ENCODE assay signal across 8 cellular contexts in genomic region chr10:91163269-91163708, GRCh38. TPM values are rescaled to one million over a fixed set of nuclear protein-coding genes. Genes with fewer than 3 reads are reported as not detected.
DNase-seq lines count a peak whose midpoint lies in the region; ATAC-seq and TF ChIP-seq lines count a peak whose summit lies in the region.

No MANE protein-coding gene starts in this region.

- DNase-seq in Caco-2: peak; percentile 43 to 50
- DNase-seq in amniotic epithelial cell (ENCODE audit: low read depth): peak; percentile 33
- no peak for DNase-seq in right atrium auricular region (ENCODE audit: low spot score)
- DNase-seq in putamen (ENCODE audit: low spot score): peak; percentile 72
- DNase-seq in uterus: peak; percentile 45 to 63

- no peaks in the 10 kb centered on the region for H3F3A ChIP-seq in SU-DHL-6 (ENCODE audit: insufficient read depth)

- H3K27me3 ChIP-seq in Caco-2 (replicated peaks; ENCODE audit: control insufficient read depth, insufficient read depth, low read length): peaks cover 10% of the 10 kb centered on the region
- no peaks in the 10 kb centered on the region for H3K27me3 ChIP-seq in SU-DHL-6 (ENCODE audit: low read length)
- H3K27me3 ChIP-seq in right atrium auricular region: no peaks in the 10 kb centered on the region
- no peaks in the 10 kb centered on the region for H3K27me3 ChIP-seq in uterus

- H3K36me3 ChIP-seq in Caco-2 (ENCODE audit: control insufficient read depth, insufficient read depth, low read length) (no peaks in the 10 kb centered on the region), SU-DHL-6 (ENCODE audit: low read length) (no peaks in the 10 kb centered on the region), right atrium auricular region (no peaks in the 10 kb centered on the region), uterus (no peaks in the 10 kb centered on the region)

- ATAC-seq in GM19438 (IDR thresholded peaks at IDR 0.05; ENCODE audit: low read depth, unreplicated experiment) (peak; percentile 50), HG03565 (IDR thresholded peaks at IDR 0.05; ENCODE audit: unreplicated experiment) (peak; percentile 42)

- TF ChIP-seq CTCF in Caco-2 (IDR thresholded peaks at IDR 0.05; ENCODE audit: insufficient read depth in 1 of 2, low read depth in 1 of 2, low read length in 1 of 2, severe bottlenecking in 1 of 2, unreplicated experiment in 1 of 2) (no peak), SU-DHL-6 (IDR thresholded peaks at IDR 0.05; ENCODE audit: insufficient read depth, low read length, poor library complexity, severe bottlenecking) (no peak), right atrium auricular region (IDR thresholded peaks at IDR 0.05) (no peak), uterus (IDR thresholded peaks at IDR 0.05) (no peak)

- no peaks in the 10 kb centered on the region for H4K20me1 ChIP-seq in SU-DHL-6 (ENCODE audit: low read depth, low read length)

- H3K36me3 Mint-ChIP-seq in Caco-2 (ENCODE audit: insufficient read depth, unreplicated experiment): no peaks in the 10 kb centered on the region

- H3K4me3 Mint-ChIP-seq in Caco-2 (ENCODE audit: unreplicated experiment): peak overlapping the region; percentile 70

- H3K27ac Mint-ChIP-seq in Caco-2 (ENCODE audit: unreplicated experiment): no peak overlapping the region

- peak overlapping the region; percentile 71 for H3K4me2 ChIP-seq in SU-DHL-6 (ENCODE audit: low read depth, low read length, poor library complexity, severe bottlenecking)

- peak overlapping the region; percentile 70 for H3K4me3 ChIP-seq in Caco-2 (ENCODE audit: low read depth, low read length)
- peak overlapping the region; percentile 68 for H3K4me3 ChIP-seq in SU-DHL-6 (ENCODE audit: insufficient read depth, low read length, poor library complexity, severe bottlenecking)
- peak overlapping the region; percentile 75 to 91 for H3K4me3 ChIP-seq in right atrium auricular region
- peak overlapping the region; percentile 43 to 95 for H3K4me3 ChIP-seq in uterus

- TF ChIP-seq POLR2A in uterus (IDR thresholded peaks at IDR 0.05): peak in 1 of 2 donors; percentile 54

- no peaks in the 10 kb centered on the region for H3K79me2 ChIP-seq in SU-DHL-6 (ENCODE audit: insufficient read depth, low read length)

- H2AFZ ChIP-seq in SU-DHL-6 (ENCODE audit: low read depth, low read length, severe bottlenecking): peak overlapping the region; percentile 85

- peak overlapping the region; percentile 67 for H3K9ac ChIP-seq in SU-DHL-6 (ENCODE audit: low read length)

- no peaks in the 10 kb centered on the region for H3K9me3 Mint-ChIP-seq in Caco-2 (ENCODE audit: unreplicated experiment)

- POLR2A ChIA-PET in Caco-2 (lab: Charles Lee): no interaction called here

- peaks cover 7% of the 10 kb centered on the region for H3K4me1 Mint-ChIP-seq in Caco-2 (ENCODE audit: low read depth, unreplicated experiment)

- CTCF ChIA-PET in Caco-2 (lab: Charles Lee): interaction anchor here (0.6 to 0.7 kb wide), 2 partner anchors 75 to 359 kb away, joined by 3 to 4 read pairs; no protein-coding TSS in a partner anchor

- H3K4me1 ChIP-seq in Caco-2 (no peaks in the 10 kb centered on the region), right atrium auricular region (peaks cover 0 to 35% of the 10 kb centered on the region in 2 donors), uterus (no peaks in the 10 kb centered on the region)

- BruUV-seq in Caco-2 (replicated peaks; lab: Mats Ljungman, UMichigan): no TSS peak

- H3K27me3 Mint-ChIP-seq in Caco-2 (ENCODE audit: insufficient read depth, unreplicated experiment): peaks cover 37% of the 10 kb centered on the region

- H3K9me2 ChIP-seq in SU-DHL-6 (replicated peaks; ENCODE audit: insufficient read depth, low read length): no peaks in the 10 kb centered on the region

- H3K27ac ChIP-seq in SU-DHL-6 (ENCODE audit: low read depth, low read length) (peak overlapping the region; percentile 41; the same call in 1 of the 2 replicates), right atrium auricular region (peak overlapping the region; percentile 93 to 97), uterus (peak overlapping the region; percentile 95 to 98)

- intact Hi-C loops in Caco-2 (cut with micrococcal nuclease; ENCODE audit: unreplicated experiment) (no loop called here), uterus (cut with DNase I; ENCODE audit: low total_unique reads) (no loop called here)

- H3K9me3 ChIP-seq in Caco-2: no peaks in the 10 kb centered on the region; the same call in 1 of the 2 replicates
- no peaks in the 10 kb centered on the region for H3K9me3 ChIP-seq in SU-DHL-6 (ENCODE audit: insufficient read depth, low read length)
- H3K9me3 ChIP-seq in right atrium auricular region: no peaks in the 10 kb centered on the region
- no peaks in the 10 kb centered on the region for H3K9me3 ChIP-seq in uterus

RNA-seq across cellular contexts. Expression of gene PCGF5, which starts 57.2 kb away (rescaled TPM):
- total RNA-seq in Caco-2 (2022) (9.6 and 12.0 TPM in 2 replicates), right atrium auricular region (10 to 100 TPM; 42.8 to 62.0 TPM), uterus (10 to 100 TPM; 10.8 to 60.4 (median 37.2) TPM)

Comparison
In these comparisons a context has a peak if more than half of its experiments do, and no peak if none do; other contexts are left out.
1. H3K27ac ChIP-seq: peak in every context shown above with its lines; median percentile 96 in uterus; 95 in right atrium auricular region; 41 in SU-DHL-6.